In genomic region chr19:2613507-2614295, GRCh38 we compare ENCODE assay signal across 1 cellular context.
TF ChIP-seq lines count a peak whose summit lies in the region.

No MANE protein-coding gene starts in this region.

TF ChIP-seq in GM12878, 131 proteins besides CTCF, POLR2A, EP300 and RAD21 (continued from another document and continues in another):
- TF ChIP-seq ZBTB40 (IDR thresholded peaks at IDR 0.05; ENCODE audit: borderline replicate concordance) (no peak), SMAD5 (IDR thresholded peaks at IDR 0.05; ENCODE audit: low read depth) (no peak), EGR1 (IDR thresholded peaks at IDR 0.05; ENCODE audit: borderline replicate concordance in 1 of 2, low read depth in 2 of 2, low read length in 2 of 2) (no peak), SMAD1 (IDR thresholded peaks at IDR 0.05; ENCODE audit: low read depth, partially characterized antibody) (no peak), RBBP5 (conservative IDR thresholded peaks at IDR 0.05) (no peak), PAX5 (IDR thresholded peaks at IDR 0.05; ENCODE audit: borderline replicate concordance, low read depth, low read length) (0 out of 2 replicates have a peak, but pooled peaks have one; percentile 45), CEBPB (IDR thresholded peaks at IDR 0.05; ENCODE audit: borderline replicate concordance in 1 of 2, low read depth in 2 of 2, low read length in 2 of 2) (no peak), RUNX3 (IDR thresholded peaks at IDR 0.05; ENCODE audit: low read length) (peak; percentile 17; the same call in 1 of the 2 replicates), SREBF2 (IDR thresholded peaks at IDR 0.05; ENCODE audit: low read length) (no peak), BCLAF1 (IDR thresholded peaks at IDR 0.05) (no peak), MTA2 (IDR thresholded peaks at IDR 0.05; ENCODE audit: low read depth) (no peak), RB1 (IDR thresholded peaks at IDR 0.05; ENCODE audit: borderline replicate concordance) (no peak), SIN3A (IDR thresholded peaks at IDR 0.05; ENCODE audit: low read depth, low read length) (no peak), ELK1 (IDR thresholded peaks at IDR 0.05; ENCODE audit: low read depth, low read length) (no peak), SUPT20H (IDR thresholded peaks at IDR 0.05; ENCODE audit: borderline replicate concordance, control insufficient read depth, low read depth, low read length) (no peak), MYC (IDR thresholded peaks at IDR 0.05; ENCODE audit: insufficient read depth, insufficient read length, insufficient replicate concordance, low read length, severe bottlenecking) (no peak), JUNB (IDR thresholded peaks at IDR 0.05) (no peak), BCL3 (IDR thresholded peaks at IDR 0.05; ENCODE audit: borderline replicate concordance, insufficient read depth, low read depth, low read length, poor library complexity, severe bottlenecking) (no peak), ZNF384 (IDR thresholded peaks at IDR 0.05; ENCODE audit: borderline replicate concordance, low read depth, low read length) (no peak), NBN (IDR thresholded peaks at IDR 0.05) (peak; percentile 44; the same call in 1 of the 2 replicates), TCF3 (IDR thresholded peaks at IDR 0.05; ENCODE audit: borderline replicate concordance, insufficient read depth, low read depth, low read length) (0 out of 2 replicates have a peak, but pooled peaks have one; percentile 33), SIX5 (IDR thresholded peaks at IDR 0.05; ENCODE audit: low read depth, low read length, severe bottlenecking) (no peak), ZNF592 (IDR thresholded peaks at IDR 0.05) (peak; percentile 65; the same call in 1 of the 2 replicates), ESRRA (IDR thresholded peaks at IDR 0.05; ENCODE audit: low read length) (no peak), IKZF1 (conservative IDR thresholded peaks at IDR 0.05) (peak; percentile 57; the same call in 1 of the 2 replicates), SMC3 (IDR thresholded peaks at IDR 0.05; ENCODE audit: borderline replicate concordance, low read length) (peak; percentile 74), GATAD2B (conservative IDR thresholded peaks at IDR 0.05; ENCODE audit: low read depth) (peak; percentile 76; the same call in 1 of the 2 replicates), ZNF622 (IDR thresholded peaks at IDR 0.05) (no peak), HCFC1 (IDR thresholded peaks at IDR 0.05; ENCODE audit: low read length) (no peak), MLLT1 (IDR thresholded peaks at IDR 0.05) (no peak), JUND (IDR thresholded peaks at IDR 0.05; ENCODE audit: low read depth, low read length) (no peak), REST (IDR thresholded peaks at IDR 0.05; ENCODE audit: low read depth, low read length) (no peak), TCF7 (IDR thresholded peaks at IDR 0.05; ENCODE audit: borderline replicate concordance) (no peak), MXI1 (IDR thresholded peaks at IDR 0.05; ENCODE audit: low read depth, low read length) (no peak), DPF2 (IDR thresholded peaks at IDR 0.05) (peak; percentile 54; the same call in 1 of the 2 replicates), NR2F1 (conservative IDR thresholded peaks at IDR 0.05) (peak; percentile 62), BRCA1 (IDR thresholded peaks at IDR 0.05; ENCODE audit: low read depth, low read length) (no peak)
